Comparison of ENCODE assay signal across 8 cellular contexts in the genomic region with DNA sequence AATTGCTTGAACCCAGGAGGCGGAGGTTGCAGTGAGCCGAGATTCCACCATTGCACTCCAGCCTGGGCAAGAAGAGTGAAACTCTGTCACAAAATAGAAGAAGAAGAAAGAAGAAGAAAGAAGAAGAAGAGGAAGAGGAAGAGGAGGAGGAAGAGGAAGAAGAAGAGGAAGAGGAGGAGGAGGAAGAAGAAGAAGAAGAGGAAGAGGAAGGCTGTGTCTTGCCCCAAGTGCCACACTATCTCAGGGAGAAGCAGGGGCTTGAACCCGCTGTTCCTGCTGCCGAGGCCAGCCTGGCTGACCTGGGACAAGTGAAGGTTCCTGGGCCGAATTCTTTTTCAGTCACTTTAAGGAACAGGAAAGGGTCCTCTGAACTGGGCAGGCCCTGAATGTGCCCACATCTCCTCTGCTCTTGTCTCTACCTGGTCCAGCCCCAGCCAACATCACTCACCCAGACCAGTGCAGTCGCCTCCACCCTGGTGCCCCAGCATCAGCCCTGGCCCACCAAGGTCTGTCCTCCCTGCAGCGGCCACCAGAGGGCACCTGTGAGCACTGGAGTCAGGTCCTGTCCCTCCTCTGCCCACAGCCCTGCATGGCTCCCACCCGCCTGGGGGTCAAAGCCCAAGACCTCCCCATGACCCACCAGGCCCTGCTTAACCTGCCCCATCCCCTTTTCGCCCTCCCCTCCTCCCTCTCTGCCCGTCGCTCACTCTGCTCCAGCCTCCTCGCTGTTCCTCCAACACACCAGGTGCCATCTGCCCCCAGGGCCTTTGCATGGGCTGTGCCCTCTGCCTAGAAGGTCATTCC. TPM values are rescaled to one million over a fixed set of nuclear protein-coding genes. Genes with fewer than 3 reads are reported as not detected.
A peak's percentile ranks its signal among the peaks of the same experiment; 100 is the strongest.
DNase-seq lines count a peak whose midpoint lies in the region; ATAC-seq and TF ChIP-seq lines count a peak whose summit lies in the region.

No MANE protein-coding gene starts in this region.

- peaks cover 0 to 1% of the 10 kb centered on the region in 2 donors for H3K36me3 ChIP-seq in adrenal gland (replicated peaks in 1 of 2)
- H3K36me3 ChIP-seq in skeletal muscle tissue (ENCODE audit: control insufficient read depth in 3 of 3, insufficient read depth in 3 of 3, low read length in 3 of 3): peaks cover 0 to 2% (median 2%) of the 10 kb centered on the region in 3 donors

- DNase-seq in EL (peak; percentile 69), KBM-7 (peak; percentile 74), T-helper 2 cell (peak; percentile 63 to 90 (median 80)), adrenal gland (peak; percentile 77 to 93 (median 86)), left ventricle myocardium superior (peak; percentile 90)

- H3K27ac ChIP-seq in adrenal gland: peak overlapping the region in 1 of 5 donors; percentile 31
- H3K27ac ChIP-seq in skeletal muscle tissue (ENCODE audit: low read depth, low read length): peak overlapping the region; percentile 92

- TF ChIP-seq CTCF in adrenal gland (IDR thresholded peaks at IDR 0.05): peak; percentile 79 to 89 (median 82)

- H3K9me3 ChIP-seq in adrenal gland (replicated peaks in 1 of 3) (no peaks in the 10 kb centered on the region), skeletal muscle tissue (ENCODE audit: control insufficient read depth in 3 of 3, low read length in 3 of 3) (no peaks in the 10 kb centered on the region)

- 52 to 69% (median 65%) methylated on average over 11 to 12 of the region's 12 CpGs for WGBS in adrenal gland, 4 donors

- H3K27me3 ChIP-seq in adrenal gland: no peaks in the 10 kb centered on the region
- no peaks in the 10 kb centered on the region for H3K27me3 ChIP-seq in skeletal muscle tissue (ENCODE audit: control insufficient read depth in 3 of 3, insufficient read depth in 3 of 3, low read length in 3 of 3)

- peak; percentile 54 for ATAC-seq in left ventricle myocardium superior
- ATAC-seq in HG02759 (IDR thresholded peaks at IDR 0.05; ENCODE audit: unreplicated experiment): no peak
- no peak for ATAC-seq in HG03135 (IDR thresholded peaks at IDR 0.05; ENCODE audit: unreplicated experiment)

- TF ChIP-seq POLR2A in adrenal gland (IDR thresholded peaks at IDR 0.05): no peak

- peaks cover 6 to 11% of the 10 kb centered on the region in 2 donors for H3K4me1 ChIP-seq in adrenal gland (replicated peaks in 1 of 2)
- H3K4me1 ChIP-seq in skeletal muscle tissue (ENCODE audit: control insufficient read depth in 3 of 3, insufficient read depth in 3 of 3, low read length in 3 of 3): peaks cover 14 to 19% (median 15%) of the 10 kb centered on the region in 3 donors

- H3K4me3 ChIP-seq in adrenal gland (no peak overlapping the region), skeletal muscle tissue (ENCODE audit: low read length in 3 of 3) (no peak overlapping the region)

- in situ Hi-C loops in KBM-7 (cut with MboI; ENCODE audit: low pct_unique_long_range_greater_than_20kb, low sequenced_read_pairs): no loop called here

- intact Hi-C loops in adrenal gland (cut with DNase I): loop anchor here (2.0 to 5.0 kb wide), 4 partner anchors 41 to 221 kb away; no protein-coding TSS in a partner anchor
- intact Hi-C loops in left ventricle myocardium superior (cut with micrococcal nuclease): no loop called here

- H3K9ac ChIP-seq in skeletal muscle tissue (ENCODE audit: low read depth in 1 of 3, low read length in 3 of 3): no peak overlapping the region

RNA-seq across cellular contexts. Expression of a gene that starts 20.0 kb away (rescaled TPM):
- total RNA-seq in adrenal gland (10 to 100 TPM in 1 of 8 donors, 1 to 10 TPM in 7; 1.9 to 12.0 (median 6.8) TPM), left ventricle myocardium superior (6.2 TPM), skeletal muscle tissue (1.6 TPM)
- 1 to 10 TPM; 1.9 to 9.3 (median 7.4) TPM for polyA plus RNA-seq in adrenal gland

RNA-seq across cellular contexts. Expression of a gene that starts 20.0 kb away (rescaled TPM):
- total RNA-seq in adrenal gland (10 to 100 TPM; 11.0 to 25.8 (median 18.1) TPM), left ventricle myocardium superior (49.6 TPM), skeletal muscle tissue (28.7 TPM)
- 1 to 10 TPM; 3.6 to 5.9 (median 4.3) TPM for polyA plus RNA-seq in adrenal gland

RNA-seq across cellular contexts. Expression of a gene that starts 55.9 kb away (rescaled TPM):
- total RNA-seq in adrenal gland: 100 to 1,000 TPM in 6 of 8 donors, 10 to 100 TPM in 2; 64.9 to 181 (median 109) TPM
- 10 to 100 TPM; 21.3 to 59.2 (median 32.3) TPM for polyA plus RNA-seq in adrenal gland
- 25.8 TPM for total RNA-seq in left ventricle myocardium superior
- total RNA-seq in skeletal muscle tissue: 55.3 TPM
